1 cellular context compared by ENCODE assay signal in genomic region chr11:22792497-22792896, GRCh38.
TF ChIP-seq lines count a peak whose summit lies in the region.

No MANE protein-coding gene starts in this region.

TF ChIP-seq in WTC11, 78 proteins besides CTCF, POLR2A, EP300 and RAD21 (continued from another document):
- TF ChIP-seq OVOL2 (CRISPR knock-in tag; IDR thresholded peaks at IDR 0.05; ENCODE audit: borderline replicate concordance) (no peak), TEAD1 (CRISPR knock-in tag; IDR thresholded peaks at IDR 0.05) (no peak), ZNF232 (CRISPR knock-in tag; IDR thresholded peaks at IDR 0.05) (no peak), NR3C1 (CRISPR knock-in tag; conservative IDR thresholded peaks at IDR 0.05; ENCODE audit: low read depth) (no peak), ZNF416 (CRISPR knock-in tag; IDR thresholded peaks at IDR 0.05) (no peak), ATF6 (CRISPR knock-in tag; IDR thresholded peaks at IDR 0.05) (no peak)
- TF ChIP-seq, protein P1, sequence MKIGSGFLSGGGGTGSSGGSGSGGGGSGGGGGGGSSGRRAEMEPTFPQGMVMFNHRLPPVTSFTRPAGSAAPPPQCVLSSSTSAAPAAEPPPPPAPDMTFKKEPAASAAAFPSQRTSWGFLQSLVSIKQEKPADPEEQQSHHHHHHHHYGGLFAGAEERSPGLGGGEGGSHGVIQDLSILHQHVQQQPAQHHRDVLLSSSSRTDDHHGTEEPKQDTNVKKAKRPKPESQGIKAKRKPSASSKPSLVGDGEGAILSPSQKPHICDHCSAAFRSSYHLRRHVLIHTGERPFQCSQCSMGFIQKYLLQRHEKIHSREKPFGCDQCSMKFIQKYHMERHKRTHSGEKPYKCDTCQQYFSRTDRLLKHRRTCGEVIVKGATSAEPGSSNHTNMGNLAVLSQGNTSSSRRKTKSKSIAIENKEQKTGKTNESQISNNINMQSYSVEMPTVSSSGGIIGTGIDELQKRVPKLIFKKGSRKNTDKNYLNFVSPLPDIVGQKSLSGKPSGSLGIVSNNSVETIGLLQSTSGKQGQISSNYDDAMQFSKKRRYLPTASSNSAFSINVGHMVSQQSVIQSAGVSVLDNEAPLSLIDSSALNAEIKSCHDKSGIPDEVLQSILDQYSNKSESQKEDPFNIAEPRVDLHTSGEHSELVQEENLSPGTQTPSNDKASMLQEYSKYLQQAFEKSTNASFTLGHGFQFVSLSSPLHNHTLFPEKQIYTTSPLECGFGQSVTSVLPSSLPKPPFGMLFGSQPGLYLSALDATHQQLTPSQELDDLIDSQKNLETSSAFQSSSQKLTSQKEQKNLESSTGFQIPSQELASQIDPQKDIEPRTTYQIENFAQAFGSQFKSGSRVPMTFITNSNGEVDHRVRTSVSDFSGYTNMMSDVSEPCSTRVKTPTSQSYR (CRISPR knock-in tag; IDR thresholded peaks at IDR 0.05): no peak
TF ChIP-seq in WTC11: peak in this region for 0.
